In genomic region chr6:150448221-150448620, GRCh38 we compare ENCODE assay signal across 20 cellular contexts.
"Had no signal": no experiment of that assay in that cellular context is flagged by ENCODE, and none has a peak within 500 bp of the region (broad histone marks: within the 10 kb centered on the region; RNA-seq: fewer than 3 reads in every experiment).

No MANE protein-coding gene starts in this region.

- H3K36me3 ChIP-seq: heart right ventricle, pancreas, thyroid gland had no signal

- H3K4me1 ChIP-seq: body of pancreas, pancreas had no signal

- ATAC-seq: activated CD8-positive, alpha-beta T cell treated with anti-CD3 and anti-CD28 coated beads, Interleukin-2, amount 10 ng/mL, durations not matched to agents 7 days and 5 days; body of pancreas; heart right ventricle; left ventricle myocardium superior; naive thymus-derived CD4-positive, alpha-beta T cell; pancreas; sciatic nerve; stimulated activated naive B cell treated with anti-CD40 and anti-IgM and Interleukin-4, amounts not matched to agents 10 μg/mL and 1 μg/mL and 100 μg/mL, for 72 hours had no signal

- H3K36me3 Mint-ChIP-seq: naive thymus-derived CD4-positive, alpha-beta T cell; stimulated activated naive B cell treated with anti-CD40 and anti-IgM and Interleukin-4, amounts not matched to agents 10 μg/mL and 1 μg/mL and 100 μg/mL, for 72 hours had no signal

- H3K27me3 ChIP-seq: body of pancreas, heart right ventricle, pancreas, thyroid gland had no signal

- H3K9me3 ChIP-seq: body of pancreas, heart right ventricle, pancreas, thyroid gland had no signal

- H3K4me3 ChIP-seq: body of pancreas, heart right ventricle, pancreas, smooth muscle cell, thyroid gland had no signal

- H3K4me1 Mint-ChIP-seq: activated CD4-positive, alpha-beta T cell treated with anti-CD3 and anti-CD28 coated beads, Interleukin-2, amount 10 ng/mL, durations not matched to agents 7 days and 5 days; endodermal cell; naive thymus-derived CD4-positive, alpha-beta T cell; stimulated activated naive B cell treated with anti-CD40 and anti-IgM and Interleukin-4, amounts not matched to agents 10 μg/mL and 1 μg/mL and 100 μg/mL, for 72 hours had no signal

- H3K9me3 Mint-ChIP-seq: activated CD4-positive, alpha-beta T cell treated with anti-CD3 and anti-CD28 coated beads, Interleukin-2, amount 10 ng/mL, durations not matched to agents 7 days and 5 days; activated naive CD4-positive, alpha-beta T cell treated with anti-CD3 and anti-CD28 coated beads for 36 hours; activated T-cell treated with anti-CD3 and anti-CD28 coated beads, Interleukin-2, amount 50 U/mL, for 24 hours; endodermal cell; stimulated activated naive B cell treated with anti-CD40 and anti-IgM and Interleukin-4, amounts not matched to agents 10 μg/mL and 1 μg/mL and 100 μg/mL, for 72 hours; T-helper 1 cell treated with Interleukin-12 subunit alpha and Interleukin-12 subunit beta and Interleukin-4 antibody, amounts not matched to agents 30 μg/mL and 1 μg/mL, for 36 hours had no signal

- H3K27ac ChIP-seq: body of pancreas, heart right ventricle, pancreas, thyroid gland had no signal

- FAIRE-seq: colon, pancreas had no signal

- H3K27ac Mint-ChIP-seq: activated CD4-positive, alpha-beta T cell treated with anti-CD3 and anti-CD28 coated beads, Interleukin-2, amount 10 ng/mL, durations not matched to agents 7 days and 5 days; activated CD8-positive, alpha-beta T cell treated with anti-CD3 and anti-CD28 coated beads, Interleukin-2, amount 10 ng/mL, durations not matched to agents 7 days and 5 days; activated naive CD4-positive, alpha-beta T cell treated with anti-CD3 and anti-CD28 coated beads for 36 hours; activated T-cell treated with anti-CD3 and anti-CD28 coated beads, Interleukin-2, amount 50 U/mL, for 24 hours; endodermal cell; naive thymus-derived CD4-positive, alpha-beta T cell; stimulated activated naive B cell treated with anti-CD40 and anti-IgM and Interleukin-4, amounts not matched to agents 10 μg/mL and 1 μg/mL and 100 μg/mL, for 72 hours; T-helper 1 cell treated with Interleukin-12 subunit alpha and Interleukin-12 subunit beta and Interleukin-4 antibody, amounts not matched to agents 30 μg/mL and 1 μg/mL, for 36 hours had no signal

- DNase-seq: activated CD4-positive, alpha-beta T cell treated with anti-CD3 and anti-CD28 coated beads, Interleukin-2, amount 10 ng/mL, durations not matched to agents 7 days and 5 days; activated CD8-positive, alpha-beta T cell treated with anti-CD3 and anti-CD28 coated beads, Interleukin-2, amount 10 ng/mL, durations not matched to agents 7 days and 5 days; activated naive CD4-positive, alpha-beta T cell treated with anti-CD3 and anti-CD28 coated beads for 36 hours; activated T-cell treated with anti-CD3 and anti-CD28 coated beads, Interleukin-2, amount 50 U/mL, for 24 hours; body of pancreas; central memory CD4-positive, alpha-beta T cell; endodermal cell; heart right ventricle; kidney glomerular epithelial cell; left ventricle myocardium superior; mesenchymal stem cell; naive thymus-derived CD4-positive, alpha-beta T cell; pancreas; stimulated activated CD4-positive, alpha-beta T cell treated with anti-CD3 and anti-CD28 coated beads, Interleukin-4, amount 100 ng/mL, for 1 hour; stimulated activated naive B cell treated with anti-CD40 and anti-IgM and Interleukin-4, amounts not matched to agents 10 μg/mL and 1 μg/mL and 100 μg/mL, for 72 hours; thyroid gland had no signal

- H3K4me2 ChIP-seq: smooth muscle cell had no signal

- H3K4me3 Mint-ChIP-seq: activated CD4-positive, alpha-beta T cell treated with anti-CD3 and anti-CD28 coated beads, Interleukin-2, amount 10 ng/mL, durations not matched to agents 7 days and 5 days; activated CD8-positive, alpha-beta T cell treated with anti-CD3 and anti-CD28 coated beads, Interleukin-2, amount 10 ng/mL, durations not matched to agents 7 days and 5 days; activated naive CD4-positive, alpha-beta T cell treated with anti-CD3 and anti-CD28 coated beads for 36 hours; activated T-cell treated with anti-CD3 and anti-CD28 coated beads, Interleukin-2, amount 50 U/mL, for 24 hours; endodermal cell; naive thymus-derived CD4-positive, alpha-beta T cell; stimulated activated naive B cell treated with anti-CD40 and anti-IgM and Interleukin-4, amounts not matched to agents 10 μg/mL and 1 μg/mL and 100 μg/mL, for 72 hours; T-helper 1 cell treated with Interleukin-12 subunit alpha and Interleukin-12 subunit beta and Interleukin-4 antibody, amounts not matched to agents 30 μg/mL and 1 μg/mL, for 36 hours had no signal
